In genomic region chr9:5303840-5304795, GRCh38 we compare ENCODE assay signal across 10 cellular contexts. TPM values are rescaled to one million over a fixed set of nuclear protein-coding genes. Genes with fewer than 3 reads are reported as not detected.
DNase-seq lines count a peak whose midpoint lies in the region; ATAC-seq, FAIRE-seq and TF ChIP-seq lines count a peak whose summit lies in the region.
"Not testable (repeated sequence)": the region's sequence is repeated elsewhere in the genome, so short reads cannot be mapped to it uniquely, and the experiment has no call there.
"Had no signal": no experiment of that assay in that cellular context is flagged by ENCODE, and none has a peak within 500 bp of the region (broad histone marks: within the 10 kb centered on the region; RNA-seq: fewer than 3 reads in every experiment).

Gene RLN2, minus strand, starts transcription at chr9:5304716. Its CDS starts 136 bp downstream, at chr9:5304580.

- not testable (repeated sequence) for H3K4me3 ChIP-seq in kidney (ENCODE audit: low read length in 2 of 2)

- intact Hi-C loops in kidney (cut with DNase I), result not testable (repeated sequence)

- H3K27ac Mint-ChIP-seq in T-helper 2 cell treated with Interferon-gamma antibody and Interleukin-4, amounts not matched to agents 5 μg/mL and 100 μg/mL, for 36 hours; brain: not testable (repeated sequence)

- not testable (repeated sequence) for H3K27me3 Mint-ChIP-seq in T-helper 2 cell treated with Interferon-gamma antibody and Interleukin-4, amounts not matched to agents 5 μg/mL and 100 μg/mL, for 36 hours (ENCODE audit: low read depth); brain

- peaks cover 25% of the 10 kb centered on the region for H3K4me1 Mint-ChIP-seq in T-helper 2 cell treated with Interferon-gamma antibody and Interleukin-4, amounts not matched to agents 5 μg/mL and 100 μg/mL, for 36 hours (ENCODE audit: low read depth)
- not testable (repeated sequence) for H3K4me1 Mint-ChIP-seq in brain

- not testable (repeated sequence) for H3K9me3 Mint-ChIP-seq in T-helper 2 cell treated with Interferon-gamma antibody and Interleukin-4, amounts not matched to agents 5 μg/mL and 100 μg/mL, for 36 hours; brain

- ATAC-seq in GM19452 (IDR thresholded peaks at IDR 0.05; ENCODE audit: unreplicated experiment) (peak; percentile 99), HG02852 (IDR thresholded peaks at IDR 0.05; ENCODE audit: unreplicated experiment) (peak; percentile 99), HG03571 (IDR thresholded peaks at IDR 0.05; ENCODE audit: unreplicated experiment) (peak; percentile 99)

- H3K9me3 ChIP-seq in kidney (ENCODE audit: control insufficient read depth in 1 of 2, low read length in 2 of 2), result not testable (repeated sequence)

- H3K36me3 ChIP-seq in kidney (ENCODE audit: control insufficient read depth in 1 of 2, insufficient read depth in 2 of 2, low read length in 2 of 2), result not testable (repeated sequence)

- TF ChIP-seq CTCF in brain (conservative IDR thresholded peaks at IDR 0.05); kidney (IDR thresholded peaks at IDR 0.05; ENCODE audit: borderline replicate concordance, extremely low read depth, insufficient read depth): not testable (repeated sequence)

- H3K4me3 Mint-ChIP-seq in T-helper 2 cell treated with Interferon-gamma antibody and Interleukin-4, amounts not matched to agents 5 μg/mL and 100 μg/mL, for 36 hours, result peak within 1 kb of the TSS; percentile 73
- H3K4me3 Mint-ChIP-seq in brain, result peak within 1 kb of the TSS; percentile 57 to 74 (median 71)

- not testable (repeated sequence) for H3K9ac ChIP-seq in kidney (ENCODE audit: low read length in 2 of 2)

- not testable (repeated sequence) for H3K4me1 ChIP-seq in kidney (ENCODE audit: control insufficient read depth in 1 of 2, insufficient read depth in 1 of 2, low read depth in 1 of 2, low read length in 2 of 2)

- peak; percentile 35 for DNase-seq in G401 (ENCODE audit: low spot score)
- not testable (repeated sequence) for DNase-seq in T-helper 2 cell treated with Interferon-gamma antibody and Interleukin-4, amounts not matched to agents 5 μg/mL and 100 μg/mL, for 36 hours (ENCODE audit: low spot score)
- DNase-seq in kidney, result peak; percentile 53
- peak; percentile 14 for DNase-seq in stimulated activated CD4-positive, alpha-beta T cell treated with anti-CD3 and anti-CD28 coated beads, Interleukin-15, amount 100 ng/mL, for 24 hours

- not testable (repeated sequence) for H3K27ac ChIP-seq in kidney (ENCODE audit: low read depth in 2 of 2, low read length in 2 of 2)

- in situ Hi-C loops in G401 (cut with HindIII; ENCODE audit: low sequenced_read_pairs), result not testable (repeated sequence)

- H3K36me3 Mint-ChIP-seq in T-helper 2 cell treated with Interferon-gamma antibody and Interleukin-4, amounts not matched to agents 5 μg/mL and 100 μg/mL, for 36 hours (ENCODE audit: low read depth); brain: not testable (repeated sequence)

- FAIRE-seq in kidney (lab: Jason Lieb, UNC), result peak; percentile 99

RNA-seq across cellular contexts. Expression of gene RLN2, which starts in this region (rescaled TPM):
- total RNA-seq in G401 (2014; rRNA removed; shearing (Covaris generic)), result not detected in 2 replicates
- polyA plus RNA-seq in brain (ENCODE audit: insufficient read depth, low read depth, low replicate concordance) (not detected), kidney (ENCODE audit: insufficient read depth, low read depth, low replicate concordance) (3.5 TPM)
- total RNA-seq in kidney, result 1.1 TPM
- total RNA-seq: mucosa of gallbladder, suprapubic skin had no signal

Comparison
In these comparisons a context has a peak if more than half of its experiments do, and no peak if none do; other contexts are left out.
1. Peak in DNase-seq in G401; RNA of the gene not detected or under 1 TPM.